11 cellular contexts compared by ENCODE assay signal in the genomic region with DNA sequence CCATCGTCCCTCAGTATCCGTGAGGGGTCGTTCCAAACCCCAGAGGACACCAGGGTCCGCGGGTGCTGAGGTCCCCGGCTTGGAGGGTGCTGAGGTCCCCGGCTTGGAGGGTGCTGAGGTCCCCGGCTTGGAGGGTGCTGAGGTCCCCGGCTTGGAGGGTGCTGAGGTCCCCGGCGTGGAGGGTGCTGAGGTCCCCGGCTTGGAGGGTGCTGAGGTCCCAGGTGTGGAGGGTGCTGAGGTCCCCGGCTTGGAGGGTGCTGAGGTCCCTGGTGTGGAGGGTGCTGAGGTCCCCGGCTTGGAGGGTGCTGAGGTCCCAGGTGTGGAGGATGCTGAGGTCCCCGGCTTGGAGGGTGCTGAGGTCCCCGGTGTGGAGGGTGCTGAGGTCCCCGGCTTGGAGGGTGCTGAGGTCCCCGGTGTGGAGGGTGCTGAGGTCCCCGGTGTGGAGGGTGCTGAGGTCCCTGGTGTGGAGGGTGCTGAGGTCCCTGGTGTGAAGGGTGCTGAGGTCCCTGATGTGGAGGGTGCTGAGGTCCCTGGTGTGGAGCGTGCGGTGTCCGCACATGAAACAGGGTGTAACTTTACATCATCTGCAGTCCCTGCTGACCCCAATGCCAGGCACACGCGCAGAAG. TPM values are rescaled to one million over a fixed set of nuclear protein-coding genes. Genes with fewer than 3 reads are reported as not detected.
DNase-seq lines count a peak whose midpoint lies in the region; ATAC-seq, FAIRE-seq and TF ChIP-seq lines count a peak whose summit lies in the region.
"Not testable (repeated sequence)": the region's sequence is repeated elsewhere in the genome, so short reads cannot be mapped to it uniquely, and the experiment has no call there.
"Had no signal": no experiment of that assay in that cellular context is flagged by ENCODE, and none has a peak within 500 bp of the region (broad histone marks: within the 10 kb centered on the region; RNA-seq: fewer than 3 reads in every experiment).

No MANE protein-coding gene starts in this region.

- H3K4me2 ChIP-seq in IMR-90 (ENCODE audit: low read depth, low read length); neuronal stem cell (ENCODE audit: insufficient read depth, low read length, poor library complexity, severe bottlenecking): not testable (repeated sequence)

- not testable (repeated sequence) for H3K4me3 ChIP-seq in IMR-90 (ENCODE audit: insufficient read depth, low read depth, low read length); fibroblast of villous mesenchyme (ENCODE audit: low read depth, low read length); neuronal stem cell (ENCODE audit: low read length in 2 of 2)

- peaks cover 41% of the 10 kb centered on the region for H3K27me3 ChIP-seq in IMR-90 (ENCODE audit: control insufficient read depth, insufficient read depth, low read length)
- H3K27me3 ChIP-seq in neuronal stem cell (ENCODE audit: control insufficient read depth in 3 of 3, insufficient read depth in 3 of 3, low read depth in 1 of 3, low read length in 3 of 3), result peaks cover 0 to 29% (median 0%) of the 10 kb centered on the region in 3 experiments

- not testable (repeated sequence) for TF ChIP-seq RAD21 in IMR-90 (IDR thresholded peaks at IDR 0.05; ENCODE audit: low read length)

- H2BK5ac ChIP-seq in IMR-90 (ENCODE audit: low read depth, low read length, poor library complexity, severe bottlenecking), result not testable (repeated sequence)
- peak overlapping the region; percentile 84 for H2BK5ac ChIP-seq in neuronal stem cell (ENCODE audit: low read length)

- in situ Hi-C loops in IMR-90 (cut with MboI; ENCODE audit: low sequenced_read_pairs), result not testable (repeated sequence)

- not testable (repeated sequence) for H2BK120ac ChIP-seq in IMR-90 (ENCODE audit: low read depth, low read length)
- peak overlapping the region; percentile 81 for H2BK120ac ChIP-seq in neuronal stem cell (ENCODE audit: low read depth, low read length)

- intact Hi-C loops in IMR-90 (cut with micrococcal nuclease), result not testable (repeated sequence)

- H4K8ac ChIP-seq in IMR-90 (ENCODE audit: low read depth in 2 of 2, low read length in 2 of 2); neuronal stem cell (ENCODE audit: low read depth, low read length): not testable (repeated sequence)

- H3K14ac ChIP-seq in IMR-90 (replicated peaks; ENCODE audit: low read depth, low read length), result not testable (repeated sequence)
- peak overlapping the region; percentile 97 for H3K14ac ChIP-seq in neuronal stem cell (ENCODE audit: low read length)

- H3K79me1 ChIP-seq in IMR-90 (ENCODE audit: low read depth in 1 of 2, low read length in 2 of 2); neuronal stem cell (ENCODE audit: low read depth, low read length): not testable (repeated sequence)

- H3K23ac ChIP-seq in IMR-90 (ENCODE audit: low read depth, low read length), result not testable (repeated sequence)
- peak overlapping the region; percentile 89 for H3K23ac ChIP-seq in neuronal stem cell (ENCODE audit: low read depth, low read length, poor library complexity)

- not testable (repeated sequence) for H3K9me1 ChIP-seq in IMR-90 (ENCODE audit: insufficient read depth, low read length)

- H2AK9ac ChIP-seq in IMR-90 (replicated peaks; ENCODE audit: low read depth, low read length, poor library complexity), result not testable (repeated sequence)

- not testable (repeated sequence) for H2BK15ac ChIP-seq in IMR-90 (ENCODE audit: low read depth, low read length)
- peak overlapping the region; percentile 97 for H2BK15ac ChIP-seq in neuronal stem cell (ENCODE audit: low read length)

- H2BK12ac ChIP-seq in neuronal stem cell (ENCODE audit: low read length), result peak overlapping the region; percentile 100

- not testable (repeated sequence) for TF ChIP-seq CTCF in IMR-90 (conservative IDR thresholded peaks at IDR 0.05; ENCODE audit: low read depth, low read length); fibroblast of villous mesenchyme (IDR thresholded peaks at IDR 0.05; ENCODE audit: insufficient read depth, low read depth, low read length)

- dilution Hi-C loops in IMR-90 (cut with HindIII; ENCODE audit: low sequenced_read_pairs, unreplicated experiment), result not testable (repeated sequence)

- ATAC-seq in IMR-90 (ENCODE audit: low read depth), result not testable (repeated sequence)

- H4K20me1 ChIP-seq in IMR-90 (ENCODE audit: insufficient read depth, low read length), result not testable (repeated sequence)

- H3K4ac ChIP-seq in IMR-90 (ENCODE audit: low read depth, low read length), result not testable (repeated sequence)
- peak overlapping the region; percentile 70 for H3K4ac ChIP-seq in neuronal stem cell (ENCODE audit: low read length)

- H3K56ac ChIP-seq in IMR-90 (ENCODE audit: extremely low read depth, insufficient read depth, low read length), result not testable (repeated sequence)

- not testable (repeated sequence) for H2AFZ ChIP-seq in IMR-90 (replicated peaks; ENCODE audit: low read length, poor library complexity); neuronal stem cell (ENCODE audit: low read length)

- not testable (repeated sequence) for H3K9me3 ChIP-seq in IMR-90 (ENCODE audit: control insufficient read depth, insufficient read depth, low read length); neuronal stem cell (replicated peaks in 1 of 2; ENCODE audit: control insufficient read depth in 2 of 2, insufficient read depth in 1 of 2, low read depth in 1 of 2, low read length in 2 of 2)

- not testable (repeated sequence) for H3K18ac ChIP-seq in IMR-90 (ENCODE audit: low read depth, low read length)
- H3K18ac ChIP-seq in neuronal stem cell (ENCODE audit: low read length), result peak overlapping the region; percentile 89

- peak; percentile 84 for FAIRE-seq in colon (lab: Jason Lieb, UNC)

- CTCF ChIA-PET in IMR-90 (lab: Yijun Ruan, JAX), result not testable (repeated sequence)

- not testable (repeated sequence) for TF ChIP-seq POLR2A in IMR-90 (IDR thresholded peaks at IDR 0.05; ENCODE audit: low read depth, low read length)

- H3K36me3 ChIP-seq in IMR-90 (ENCODE audit: control insufficient read depth, insufficient read depth, low read length); neuronal stem cell (replicated peaks in 1 of 2; ENCODE audit: control insufficient read depth in 2 of 2, insufficient read depth in 2 of 2, low read length in 2 of 2): not testable (repeated sequence)

- BruUV-seq in IMR-90 (replicated peaks; lab: Mats Ljungman, UMichigan), result not testable (repeated sequence)

- not testable (repeated sequence) for H4K91ac ChIP-seq in IMR-90 (ENCODE audit: insufficient read depth, low read depth, low read length)
- peak overlapping the region; percentile 97 for H4K91ac ChIP-seq in neuronal stem cell (ENCODE audit: low read depth, low read length, poor library complexity)

- not testable (repeated sequence) for H3K4me1 ChIP-seq in IMR-90 (ENCODE audit: control insufficient read depth, insufficient read depth, low read length)
- H3K4me1 ChIP-seq in neuronal stem cell (ENCODE audit: control insufficient read depth in 2 of 2, insufficient read depth in 1 of 2, low read depth in 1 of 2, low read length in 2 of 2), result peaks cover 21 to 24% of the 10 kb centered on the region in 2 donors

- 55% methylated on average over 9 of the region's 24 CpGs; no CpG with 5 or more reads in 1 of the 2 experiments for WGBS in IMR-90 (ENCODE audit: extremely low coverage in 2 of 2, insufficient read length in 1 of 2), 2 experiments
- no CpG with 5 or more reads among the region's 24 CpGs for WGBS in neuronal stem cell (ENCODE audit: extremely low coverage in 2 of 2, insufficient read length in 2 of 2, insufficient replicate concordance in 1 of 2), 2 donors

- not testable (repeated sequence) for H3K9ac ChIP-seq in IMR-90 (ENCODE audit: low read depth, low read length)
- peak overlapping the region; percentile 84 for H3K9ac ChIP-seq in neuronal stem cell (ENCODE audit: low read depth, low read length, poor library complexity)

- H2AK5ac ChIP-seq in IMR-90 (ENCODE audit: low read depth, low read length), result not testable (repeated sequence)
- H2AK5ac ChIP-seq in neuronal stem cell (ENCODE audit: low read depth, low read length), result peak overlapping the region; percentile 99

- H2BK20ac ChIP-seq in IMR-90 (ENCODE audit: low read depth, low read length), result not testable (repeated sequence)

- DNase-seq in COLO668 (lab: John Stamatoyannopoulos, UW; ENCODE audit: unreplicated experiment), result peak; percentile 9
- peak; percentile 50 for DNase-seq in IMR-90
- peak; percentile 31 for DNase-seq in RPMI8226
- DNase-seq in amniotic epithelial cell (ENCODE audit: low read depth), result peak; percentile 6
- peak; percentile 32 for DNase-seq in fibroblast of villous mesenchyme (ENCODE audit: low read depth)
- DNase-seq in neuronal stem cell (ENCODE audit: low spot score), result peak; percentile 61
- DNase-seq in substantia nigra (lab: John Stamatoyannopoulos, UW), result peak in 33 of 49 donors; percentile 3 to 75 (median 45)

- not testable (repeated sequence) for H3K27ac ChIP-seq in IMR-90 (ENCODE audit: insufficient read depth, low read length); neuronal stem cell (replicated peaks; ENCODE audit: low read length); substantia nigra (ENCODE audit: low read depth, low read length, poor library complexity, severe bottlenecking)

- not testable (repeated sequence) for H4K5ac ChIP-seq in IMR-90 (ENCODE audit: low read depth, low read length)

- POLR2A ChIA-PET in IMR-90 (lab: Charles Lee; ENCODE audit: unreplicated experiment), result not testable (repeated sequence)

RNA-seq across cellular contexts. Expression of gene SOX8, which starts 43.7 kb away (rescaled TPM):
- total RNA-seq in IMR-90 (2012; rRNA removed) (under 0.01 TPM in 2 replicates), fibroblast of villous mesenchyme (under 0.01 TPM in 1 of 2 replicates, not detected in the other)
- 0.26 and 0.27 TPM in 2 replicates for polyA plus RNA-seq in IMR-90 (2012; rRNA removed)
- polyA plus RNA-seq in IMR-90 (2012; cell fraction: cytosol; rRNA removed), result 0.15 and 0.22 TPM in 2 replicates
- polyA plus RNA-seq in IMR-90 (2012; cell fraction: nucleus; rRNA removed; ENCODE audit: low replicate concordance), result 1.9 and 2.9 TPM in 2 replicates
- polyA plus RNA-seq in neuronal stem cell (2013, experiment 1 of 2), result 5.1 TPM
- 5.2 TPM for polyA plus RNA-seq in neuronal stem cell (2013, experiment 2 of 2)

RNA-seq across cellular contexts. Expression of gene SSTR5, which starts 47.3 kb away (rescaled TPM):
- total RNA-seq in IMR-90 (2012; rRNA removed) (not detected in 2 replicates), fibroblast of villous mesenchyme (not detected in 2 replicates)
- not detected in 2 replicates for polyA plus RNA-seq in IMR-90 (2012; rRNA removed)
- not detected in 2 replicates for polyA plus RNA-seq in IMR-90 (2012; cell fraction: cytosol; rRNA removed)
- not detected in 2 replicates for polyA plus RNA-seq in IMR-90 (2012; cell fraction: nucleus; rRNA removed; ENCODE audit: low replicate concordance)
- not detected for polyA plus RNA-seq in neuronal stem cell (2013, experiment 1 of 2)
- not detected for polyA plus RNA-seq in neuronal stem cell (2013, experiment 2 of 2)
- total RNA-seq: activated B cell treated with CpG ODN at 0.5 μM for 24 hours, breast epithelium, neural crest cell had no signal

RNA-seq across cellular contexts. Expression of gene LMF1, which starts 54.5 kb away (rescaled TPM):
- total RNA-seq in IMR-90 (2012; rRNA removed) (6.7 and 13.1 TPM in 2 replicates), fibroblast of villous mesenchyme (13.0 and 15.8 TPM in 2 replicates)
- polyA plus RNA-seq in IMR-90 (2012; rRNA removed), result 7.7 and 11.0 TPM in 2 replicates
- polyA plus RNA-seq in IMR-90 (2012; cell fraction: cytosol; rRNA removed), result 11.9 and 15.1 TPM in 2 replicates
- polyA plus RNA-seq in IMR-90 (2012; cell fraction: nucleus; rRNA removed; ENCODE audit: low replicate concordance), result 17.8 and 49.9 TPM in 2 replicates
- polyA plus RNA-seq in neuronal stem cell (2013, experiment 1 of 2), result 6.9 TPM
- 6.7 TPM for polyA plus RNA-seq in neuronal stem cell (2013, experiment 2 of 2)

Comparison
In these comparisons a context has a peak if more than half of its experiments do, and no peak if none do; other contexts are left out.
1. DNase-seq: peak in every context shown above with its lines; median percentile 61 in neuronal stem cell; 50 in IMR-90; 45 in substantia nigra; 32 in fibroblast of villous mesenchyme; 31 in RPMI8226; 9 in COLO668; 6 in amniotic epithelial cell.